In the genomic region with DNA sequence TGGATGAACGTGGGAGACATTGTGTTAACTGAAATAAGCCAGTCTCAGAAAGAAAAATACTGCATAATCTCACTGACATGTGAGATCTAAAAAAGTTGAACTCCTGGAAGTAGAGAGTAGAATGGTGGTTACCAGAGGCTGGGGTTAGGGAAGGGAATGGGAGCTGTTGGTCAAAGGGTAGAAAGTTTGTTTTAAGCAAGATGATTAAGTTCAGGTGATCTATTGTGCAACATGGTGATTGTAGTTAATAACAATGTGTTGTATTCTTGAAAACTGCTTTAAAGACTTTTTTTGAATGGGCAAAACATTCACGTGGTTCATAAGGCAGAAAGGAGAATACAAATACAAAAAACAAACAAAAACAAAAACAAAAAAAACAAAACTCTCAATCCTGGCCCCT, we compare ENCODE assay signal across 26 cellular contexts.
"Had no signal": no experiment of that assay in that cellular context is flagged by ENCODE, and none has a peak within 500 bp of the region (broad histone marks: within the 10 kb centered on the region; RNA-seq: fewer than 3 reads in every experiment).

No MANE protein-coding gene starts in this region.

- H3K27ac Mint-ChIP-seq: immature natural killer cell; memory B cell; naive thymus-derived CD4-positive, alpha-beta T cell had no signal

- H2AFZ ChIP-seq: hepatocyte had no signal

- H3K9me3 ChIP-seq: esophagus squamous epithelium, gastroesophageal sphincter, left lung, lower lobe of right lung had no signal

- H3K27me3 ChIP-seq: dorsolateral prefrontal cortex, esophagus squamous epithelium, foreskin keratinocyte, gastroesophageal sphincter, heart left ventricle, hepatocyte, left lung had no signal

- H3K4me3 ChIP-seq: coronary artery, dorsolateral prefrontal cortex, esophagus squamous epithelium, gastroesophageal sphincter, heart left ventricle, hepatocyte, left lung, lower lobe of right lung had no signal

- DNase-seq: dermis blood vessel endothelial cell; dorsolateral prefrontal cortex; effector CD4-positive, alpha-beta T cell; effector memory CD4-positive, alpha-beta T cell; erythroblast; esophagus squamous epithelium; foreskin keratinocyte; heart left ventricle; hypothalamus; immature natural killer cell; islet precursor cell; left cardiac atrium; left lung; left ventricle myocardium superior; lower lobe of right lung; midbrain; naive thymus-derived CD4-positive, alpha-beta T cell had no signal

- ATAC-seq: esophagus mucosa; foreskin keratinocyte; gastroesophageal sphincter; heart left ventricle; left cardiac atrium; left lung; left ventricle myocardium superior; lower lobe of right lung; naive thymus-derived CD4-positive, alpha-beta T cell had no signal

- H3K27me3 Mint-ChIP-seq: memory B cell; naive thymus-derived CD4-positive, alpha-beta T cell had no signal

- FAIRE-seq: colon, endothelial cell of umbilical vein, frontal cortex had no signal

- H3K27ac ChIP-seq: coronary artery, dorsolateral prefrontal cortex, epithelial cell of prostate, esophagus squamous epithelium, foreskin keratinocyte, gastroesophageal sphincter, heart left ventricle, hepatocyte, left lung, lower lobe of right lung had no signal

- H3K4me1 Mint-ChIP-seq: immature natural killer cell; memory B cell; naive thymus-derived CD4-positive, alpha-beta T cell had no signal

- H3K79me2 ChIP-seq: hepatocyte had no signal

- H3K36me3 ChIP-seq: esophagus squamous epithelium, gastroesophageal sphincter, heart left ventricle, left lung, lower lobe of right lung had no signal

- H3K4me3 Mint-ChIP-seq: immature natural killer cell; memory B cell; naive thymus-derived CD4-positive, alpha-beta T cell had no signal

- H3K4me2 ChIP-seq: hepatocyte had no signal

- H3K4me1 ChIP-seq: gastroesophageal sphincter, left lung, lower lobe of right lung had no signal

- H3K36me3 Mint-ChIP-seq: immature natural killer cell; memory B cell; naive thymus-derived CD4-positive, alpha-beta T cell had no signal
